Comparison of ENCODE assay signal across 1 cellular context in the genomic region with DNA sequence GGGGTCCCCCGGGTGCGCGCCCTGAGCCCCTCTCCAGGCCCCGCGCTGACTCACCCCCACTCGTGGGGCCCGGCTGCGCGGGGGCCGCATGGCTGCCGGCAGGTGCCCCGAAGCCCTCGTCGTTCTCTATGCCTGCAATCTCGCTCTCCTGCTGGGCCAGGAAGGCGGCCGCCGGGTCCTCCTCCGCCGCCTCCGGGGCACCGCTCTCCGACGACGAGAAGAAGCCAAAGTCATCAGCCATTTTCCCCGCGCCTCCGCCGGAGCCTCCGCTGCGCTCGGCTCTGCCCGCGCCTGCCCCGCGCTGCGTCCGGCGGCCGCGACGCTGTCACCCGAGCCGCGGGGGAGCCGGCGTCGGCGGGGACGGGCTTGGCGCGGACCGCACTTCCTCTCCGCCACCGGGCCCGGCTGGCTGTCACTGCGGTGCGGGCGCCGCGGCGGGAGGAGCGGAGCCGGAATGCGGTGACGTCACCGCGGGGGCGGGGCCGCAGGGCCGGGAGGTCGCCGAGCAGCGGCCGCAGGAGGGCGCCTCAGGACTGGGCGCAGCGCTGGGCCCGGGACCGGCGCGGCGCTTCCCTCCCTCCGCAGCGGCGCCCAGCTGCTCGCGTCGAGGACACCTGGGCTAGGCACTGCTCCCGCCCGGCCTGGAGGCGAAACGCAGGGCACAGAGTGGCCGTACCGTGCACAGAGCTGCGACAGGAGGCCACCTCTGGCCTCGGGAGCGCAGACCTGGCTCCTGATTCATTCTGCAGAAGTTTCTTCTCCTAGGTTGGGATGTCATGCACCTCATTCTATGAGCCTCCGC.
TF ChIP-seq lines count a peak whose summit lies in the region.

A gene with protein sequence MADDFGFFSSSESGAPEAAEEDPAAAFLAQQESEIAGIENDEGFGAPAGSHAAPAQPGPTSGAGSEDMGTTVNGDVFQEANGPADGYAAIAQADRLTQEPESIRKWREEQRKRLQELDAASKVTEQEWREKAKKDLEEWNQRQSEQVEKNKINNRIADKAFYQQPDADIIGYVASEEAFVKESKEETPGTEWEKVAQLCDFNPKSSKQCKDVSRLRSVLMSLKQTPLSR (minus strand): TSS at position 417 of the 802 bp plus-strand sequence. CDS start 176 bp downstream, at position 241.

TF ChIP-seq in HepG2, 621 proteins besides CTCF, POLR2A, EP300 and RAD21 (continued from another document and continues in another):
- TF ChIP-seq ATF7 (IDR thresholded peaks at IDR 0.05) (peak; percentile 45; the same call in 1 of the 2 replicates), ATF7 (CRISPR knock-in tag; IDR thresholded peaks at IDR 0.05) (peak; percentile 80; the same call in 1 of the 2 replicates), XRCC5 (optimal IDR thresholded peaks at IDR 0.05; ENCODE audit: low read length) (peak; percentile 44), ADNP (CRISPR knock-in tag; IDR thresholded peaks at IDR 0.05) (no peak), TSC22D2 (CRISPR knock-in tag; IDR thresholded peaks at IDR 0.05; ENCODE audit: borderline replicate concordance) (no peak; the same call in 1 of the 2 replicates), ZNF232 (CRISPR knock-in tag; IDR thresholded peaks at IDR 0.05; ENCODE audit: borderline replicate concordance) (no peak), ZBTB21 (CRISPR knock-in tag; IDR thresholded peaks at IDR 0.05) (no peak), ELF3 (CRISPR knock-in tag; IDR thresholded peaks at IDR 0.05) (peak; percentile 75), ZNF431 (CRISPR knock-in tag; IDR thresholded peaks at IDR 0.05; ENCODE audit: borderline replicate concordance, low read depth) (peak; percentile 36; the same call in 1 of the 2 replicates), SALL1 (CRISPR knock-in tag; IDR thresholded peaks at IDR 0.05) (peak; percentile 72; the same call in 1 of the 2 replicates), ZNF124 (CRISPR knock-in tag; IDR thresholded peaks at IDR 0.05) (no peak), PHF8 (CRISPR knock-in tag; IDR thresholded peaks at IDR 0.05) (peak; percentile 53), MEIS2 (CRISPR knock-in tag; IDR thresholded peaks at IDR 0.05) (peak; percentile 72), ZFP36 (IDR thresholded peaks at IDR 0.05; ENCODE audit: borderline replicate concordance, low read depth, low read length, partially characterized antibody) (no peak), ZNF567 (CRISPR knock-in tag; IDR thresholded peaks at IDR 0.05; ENCODE audit: borderline replicate concordance) (peak; percentile 67; the same call in 1 of the 2 replicates), NCOR1 (IDR thresholded peaks at IDR 0.05; ENCODE audit: borderline replicate concordance, low read length) (no peak), KLF16 (CRISPR knock-in tag; IDR thresholded peaks at IDR 0.05) (no peak), ISX (CRISPR knock-in tag; conservative IDR thresholded peaks at IDR 0.05) (no peak), PLRG1 (conservative IDR thresholded peaks at IDR 0.05) (no peak), ZNF17 (CRISPR knock-in tag; IDR thresholded peaks at IDR 0.05) (no peak), MYNN (CRISPR knock-in tag; IDR thresholded peaks at IDR 0.05; ENCODE audit: low read depth) (no peak), ELF4 (CRISPR knock-in tag; IDR thresholded peaks at IDR 0.05; ENCODE audit: borderline replicate concordance) (no peak), ZNF562 (CRISPR knock-in tag; IDR thresholded peaks at IDR 0.05; ENCODE audit: borderline replicate concordance) (no peak), ZNF335 (CRISPR knock-in tag; IDR thresholded peaks at IDR 0.05) (no peak), ZNF207 (IDR thresholded peaks at IDR 0.05; ENCODE audit: borderline replicate concordance) (no peak), ZNF235 (CRISPR knock-in tag; IDR thresholded peaks at IDR 0.05; ENCODE audit: borderline replicate concordance) (0 out of 2 replicates have a peak, but pooled peaks have one; percentile 26), NKX3-1 (CRISPR knock-in tag; IDR thresholded peaks at IDR 0.05) (no peak), ZNF616 (CRISPR knock-in tag; IDR thresholded peaks at IDR 0.05; ENCODE audit: low read depth) (no peak)
- TF ChIP-seq, protein P1, sequence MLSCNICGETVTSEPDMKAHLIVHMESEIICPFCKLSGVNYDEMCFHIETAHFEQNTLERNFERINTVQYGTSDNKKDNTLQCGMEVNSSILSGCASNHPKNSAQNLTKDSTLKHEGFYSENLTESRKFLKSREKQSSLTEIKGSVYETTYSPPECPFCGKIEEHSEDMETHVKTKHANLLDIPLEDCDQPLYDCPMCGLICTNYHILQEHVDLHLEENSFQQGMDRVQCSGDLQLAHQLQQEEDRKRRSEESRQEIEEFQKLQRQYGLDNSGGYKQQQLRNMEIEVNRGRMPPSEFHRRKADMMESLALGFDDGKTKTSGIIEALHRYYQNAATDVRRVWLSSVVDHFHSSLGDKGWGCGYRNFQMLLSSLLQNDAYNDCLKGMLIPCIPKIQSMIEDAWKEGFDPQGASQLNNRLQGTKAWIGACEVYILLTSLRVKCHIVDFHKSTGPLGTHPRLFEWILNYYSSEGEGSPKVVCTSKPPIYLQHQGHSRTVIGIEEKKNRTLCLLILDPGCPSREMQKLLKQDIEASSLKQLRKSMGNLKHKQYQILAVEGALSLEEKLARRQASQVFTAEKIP (CRISPR knock-in tag; IDR thresholded peaks at IDR 0.05; ENCODE audit: borderline replicate concordance), result no peak
- TF ChIP-seq, protein P2, sequence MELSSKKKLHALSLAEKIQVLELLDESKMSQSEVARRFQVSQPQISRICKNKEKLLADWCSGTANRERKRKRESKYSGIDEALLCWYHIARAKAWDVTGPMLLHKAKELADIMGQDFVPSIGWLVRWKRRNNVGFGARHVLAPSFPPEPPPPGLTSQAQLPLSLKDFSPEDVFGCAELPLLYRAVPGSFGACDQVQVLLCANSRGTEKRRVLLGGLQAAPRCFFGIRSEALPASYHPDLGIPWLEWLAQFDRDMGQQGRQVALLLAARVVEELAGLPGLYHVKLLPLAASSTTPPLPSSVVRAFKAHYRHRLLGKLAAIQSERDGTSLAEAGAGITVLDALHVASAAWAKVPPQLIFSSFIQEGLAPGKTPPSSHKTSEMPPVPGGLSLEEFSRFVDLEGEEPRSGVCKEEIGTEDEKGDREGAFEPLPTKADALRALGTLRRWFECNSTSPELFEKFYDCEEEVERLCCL (CRISPR knock-in tag; IDR thresholded peaks at IDR 0.05; ENCODE audit: borderline replicate concordance), result no peak
- TF ChIP-seq, protein P3, sequence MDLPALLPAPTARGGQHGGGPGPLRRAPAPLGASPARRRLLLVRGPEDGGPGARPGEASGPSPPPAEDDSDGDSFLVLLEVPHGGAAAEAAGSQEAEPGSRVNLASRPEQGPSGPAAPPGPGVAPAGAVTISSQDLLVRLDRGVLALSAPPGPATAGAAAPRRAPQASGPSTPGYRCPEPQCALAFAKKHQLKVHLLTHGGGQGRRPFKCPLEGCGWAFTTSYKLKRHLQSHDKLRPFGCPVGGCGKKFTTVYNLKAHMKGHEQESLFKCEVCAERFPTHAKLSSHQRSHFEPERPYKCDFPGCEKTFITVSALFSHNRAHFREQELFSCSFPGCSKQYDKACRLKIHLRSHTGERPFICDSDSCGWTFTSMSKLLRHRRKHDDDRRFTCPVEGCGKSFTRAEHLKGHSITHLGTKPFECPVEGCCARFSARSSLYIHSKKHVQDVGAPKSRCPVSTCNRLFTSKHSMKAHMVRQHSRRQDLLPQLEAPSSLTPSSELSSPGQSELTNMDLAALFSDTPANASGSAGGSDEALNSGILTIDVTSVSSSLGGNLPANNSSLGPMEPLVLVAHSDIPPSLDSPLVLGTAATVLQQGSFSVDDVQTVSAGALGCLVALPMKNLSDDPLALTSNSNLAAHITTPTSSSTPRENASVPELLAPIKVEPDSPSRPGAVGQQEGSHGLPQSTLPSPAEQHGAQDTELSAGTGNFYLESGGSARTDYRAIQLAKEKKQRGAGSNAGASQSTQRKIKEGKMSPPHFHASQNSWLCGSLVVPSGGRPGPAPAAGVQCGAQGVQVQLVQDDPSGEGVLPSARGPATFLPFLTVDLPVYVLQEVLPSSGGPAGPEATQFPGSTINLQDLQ (CRISPR knock-in tag; IDR thresholded peaks at IDR 0.05), result no peak
- TF ChIP-seq, protein P4, sequence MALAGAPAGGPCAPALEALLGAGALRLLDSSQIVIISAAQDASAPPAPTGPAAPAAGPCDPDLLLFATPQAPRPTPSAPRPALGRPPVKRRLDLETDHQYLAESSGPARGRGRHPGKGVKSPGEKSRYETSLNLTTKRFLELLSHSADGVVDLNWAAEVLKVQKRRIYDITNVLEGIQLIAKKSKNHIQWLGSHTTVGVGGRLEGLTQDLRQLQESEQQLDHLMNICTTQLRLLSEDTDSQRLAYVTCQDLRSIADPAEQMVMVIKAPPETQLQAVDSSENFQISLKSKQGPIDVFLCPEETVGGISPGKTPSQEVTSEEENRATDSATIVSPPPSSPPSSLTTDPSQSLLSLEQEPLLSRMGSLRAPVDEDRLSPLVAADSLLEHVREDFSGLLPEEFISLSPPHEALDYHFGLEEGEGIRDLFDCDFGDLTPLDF (CRISPR knock-in tag; IDR thresholded peaks at IDR 0.05), result no peak
- TF ChIP-seq, protein P5, sequence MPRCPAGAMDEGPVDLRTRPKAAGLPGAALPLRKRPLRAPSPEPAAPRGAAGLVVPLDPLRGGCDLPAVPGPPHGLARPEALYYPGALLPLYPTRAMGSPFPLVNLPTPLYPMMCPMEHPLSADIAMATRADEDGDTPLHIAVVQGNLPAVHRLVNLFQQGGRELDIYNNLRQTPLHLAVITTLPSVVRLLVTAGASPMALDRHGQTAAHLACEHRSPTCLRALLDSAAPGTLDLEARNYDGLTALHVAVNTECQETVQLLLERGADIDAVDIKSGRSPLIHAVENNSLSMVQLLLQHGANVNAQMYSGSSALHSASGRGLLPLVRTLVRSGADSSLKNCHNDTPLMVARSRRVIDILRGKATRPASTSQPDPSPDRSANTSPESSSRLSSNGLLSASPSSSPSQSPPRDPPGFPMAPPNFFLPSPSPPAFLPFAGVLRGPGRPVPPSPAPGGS (CRISPR knock-in tag; IDR thresholded peaks at IDR 0.05), result peak; percentile 79
- TF ChIP-seq, protein P6, sequence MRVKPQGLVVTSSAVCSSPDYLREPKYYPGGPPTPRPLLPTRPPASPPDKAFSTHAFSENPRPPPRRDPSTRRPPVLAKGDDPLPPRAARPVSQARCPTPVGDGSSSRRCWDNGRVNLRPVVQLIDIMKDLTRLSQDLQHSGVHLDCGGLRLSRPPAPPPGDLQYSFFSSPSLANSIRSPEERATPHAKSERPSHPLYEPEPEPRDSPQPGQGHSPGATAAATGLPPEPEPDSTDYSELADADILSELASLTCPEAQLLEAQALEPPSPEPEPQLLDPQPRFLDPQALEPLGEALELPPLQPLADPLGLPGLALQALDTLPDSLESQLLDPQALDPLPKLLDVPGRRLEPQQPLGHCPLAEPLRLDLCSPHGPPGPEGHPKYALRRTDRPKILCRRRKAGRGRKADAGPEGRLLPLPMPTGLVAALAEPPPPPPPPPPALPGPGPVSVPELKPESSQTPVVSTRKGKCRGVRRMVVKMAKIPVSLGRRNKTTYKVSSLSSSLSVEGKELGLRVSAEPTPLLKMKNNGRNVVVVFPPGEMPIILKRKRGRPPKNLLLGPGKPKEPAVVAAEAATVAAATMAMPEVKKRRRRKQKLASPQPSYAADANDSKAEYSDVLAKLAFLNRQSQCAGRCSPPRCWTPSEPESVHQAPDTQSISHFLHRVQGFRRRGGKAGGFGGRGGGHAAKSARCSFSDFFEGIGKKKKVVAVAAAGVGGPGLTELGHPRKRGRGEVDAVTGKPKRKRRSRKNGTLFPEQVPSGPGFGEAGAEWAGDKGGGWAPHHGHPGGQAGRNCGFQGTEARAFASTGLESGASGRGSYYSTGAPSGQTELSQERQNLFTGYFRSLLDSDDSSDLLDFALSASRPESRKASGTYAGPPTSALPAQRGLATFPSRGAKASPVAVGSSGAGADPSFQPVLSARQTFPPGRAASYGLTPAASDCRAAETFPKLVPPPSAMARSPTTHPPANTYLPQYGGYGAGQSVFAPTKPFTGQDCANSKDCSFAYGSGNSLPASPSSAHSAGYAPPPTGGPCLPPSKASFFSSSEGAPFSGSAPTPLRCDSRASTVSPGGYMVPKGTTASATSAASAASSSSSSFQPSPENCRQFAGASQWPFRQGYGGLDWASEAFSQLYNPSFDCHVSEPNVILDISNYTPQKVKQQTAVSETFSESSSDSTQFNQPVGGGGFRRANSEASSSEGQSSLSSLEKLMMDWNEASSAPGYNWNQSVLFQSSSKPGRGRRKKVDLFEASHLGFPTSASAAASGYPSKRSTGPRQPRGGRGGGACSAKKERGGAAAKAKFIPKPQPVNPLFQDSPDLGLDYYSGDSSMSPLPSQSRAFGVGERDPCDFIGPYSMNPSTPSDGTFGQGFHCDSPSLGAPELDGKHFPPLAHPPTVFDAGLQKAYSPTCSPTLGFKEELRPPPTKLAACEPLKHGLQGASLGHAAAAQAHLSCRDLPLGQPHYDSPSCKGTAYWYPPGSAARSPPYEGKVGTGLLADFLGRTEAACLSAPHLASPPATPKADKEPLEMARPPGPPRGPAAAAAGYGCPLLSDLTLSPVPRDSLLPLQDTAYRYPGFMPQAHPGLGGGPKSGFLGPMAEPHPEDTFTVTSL (CRISPR knock-in tag; IDR thresholded peaks at IDR 0.05; ENCODE audit: borderline replicate concordance), result no peak
- TF ChIP-seq, protein P7, sequence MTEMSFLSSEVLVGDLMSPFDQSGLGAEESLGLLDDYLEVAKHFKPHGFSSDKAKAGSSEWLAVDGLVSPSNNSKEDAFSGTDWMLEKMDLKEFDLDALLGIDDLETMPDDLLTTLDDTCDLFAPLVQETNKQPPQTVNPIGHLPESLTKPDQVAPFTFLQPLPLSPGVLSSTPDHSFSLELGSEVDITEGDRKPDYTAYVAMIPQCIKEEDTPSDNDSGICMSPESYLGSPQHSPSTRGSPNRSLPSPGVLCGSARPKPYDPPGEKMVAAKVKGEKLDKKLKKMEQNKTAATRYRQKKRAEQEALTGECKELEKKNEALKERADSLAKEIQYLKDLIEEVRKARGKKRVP (CRISPR knock-in tag; IDR thresholded peaks at IDR 0.05), result no peak
